In the genomic region with DNA sequence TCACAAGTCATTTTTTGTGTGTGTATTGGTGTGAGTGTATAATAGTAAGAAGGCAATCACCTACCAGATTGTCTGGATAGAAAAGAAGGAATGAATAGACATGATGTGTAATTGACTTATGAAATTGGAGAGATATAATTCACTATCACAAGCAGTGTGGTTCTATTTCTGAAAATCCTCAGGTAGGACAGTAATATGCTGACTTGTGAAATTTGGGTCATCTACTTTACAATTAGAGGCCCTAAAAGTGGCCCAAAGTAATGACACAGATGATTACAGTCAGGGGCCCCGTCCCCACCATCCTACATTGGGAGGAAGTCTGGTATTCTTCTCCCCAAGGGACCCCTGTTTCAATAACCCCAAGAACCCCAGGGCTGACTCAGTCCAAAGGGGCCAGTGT, we compare ENCODE assay signal across 4 cellular contexts.
TF ChIP-seq lines count a peak whose summit lies in the region.

No MANE protein-coding gene starts in this region.

TF ChIP-seq in HepG2, 621 proteins besides CTCF, POLR2A, EP300 and RAD21:
- TF ChIP-seq MAFF (IDR thresholded peaks at IDR 0.05; ENCODE audit: low read depth, low read length) (peak; percentile 59), JUND (CRISPR knock-in tag; IDR thresholded peaks at IDR 0.05) (no peak), MAFK (conservative IDR thresholded peaks at IDR 0.05 in 1 of 2, IDR thresholded peaks at IDR 0.05 in 1 of 2; ENCODE audit: low read length in 2 of 2) (peak; percentile 64 to 71; a peak in 3 of 4 replicates)

TF ChIP-seq in A549, 52 proteins besides CTCF, POLR2A, EP300 and RAD21:
- TF ChIP-seq JUNB (IDR thresholded peaks at IDR 0.05) (no peak), MAFK (IDR thresholded peaks at IDR 0.05; ENCODE audit: partially characterized antibody) (peak; percentile 54)

TF ChIP-seq in IMR-90, 13 proteins besides CTCF, POLR2A, EP300 and RAD21:
- TF ChIP-seq, protein P1, sequence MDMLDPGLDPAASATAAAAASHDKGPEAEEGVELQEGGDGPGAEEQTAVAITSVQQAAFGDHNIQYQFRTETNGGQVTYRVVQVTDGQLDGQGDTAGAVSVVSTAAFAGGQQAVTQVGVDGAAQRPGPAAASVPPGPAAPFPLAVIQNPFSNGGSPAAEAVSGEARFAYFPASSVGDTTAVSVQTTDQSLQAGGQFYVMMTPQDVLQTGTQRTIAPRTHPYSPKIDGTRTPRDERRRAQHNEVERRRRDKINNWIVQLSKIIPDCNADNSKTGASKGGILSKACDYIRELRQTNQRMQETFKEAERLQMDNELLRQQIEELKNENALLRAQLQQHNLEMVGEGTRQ (IDR thresholded peaks at IDR 0.05; ENCODE audit: low read depth, low read length): no peak
- TF ChIP-seq MAFK (IDR thresholded peaks at IDR 0.05; ENCODE audit: low read depth, low read length): peak; percentile 35

TF ChIP-seq in K562, 482 proteins besides CTCF, POLR2A, EP300 and RAD21:
- TF ChIP-seq C11orf30 (IDR thresholded peaks at IDR 0.05; ENCODE audit: low read depth) (0 out of 2 replicates have a peak, but pooled peaks have one; percentile 5), JUND (IDR thresholded peaks at IDR 0.05; ENCODE audit: borderline replicate concordance, low read depth, low read length) (no peak), JUND (tag; IDR thresholded peaks at IDR 0.05; ENCODE audit: borderline replicate concordance, low read depth, low read length) (no peak), ZNF316 (IDR thresholded peaks at IDR 0.05) (0 out of 2 replicates have a peak, but pooled peaks have one; percentile 23)
- TF ChIP-seq, protein P2, sequence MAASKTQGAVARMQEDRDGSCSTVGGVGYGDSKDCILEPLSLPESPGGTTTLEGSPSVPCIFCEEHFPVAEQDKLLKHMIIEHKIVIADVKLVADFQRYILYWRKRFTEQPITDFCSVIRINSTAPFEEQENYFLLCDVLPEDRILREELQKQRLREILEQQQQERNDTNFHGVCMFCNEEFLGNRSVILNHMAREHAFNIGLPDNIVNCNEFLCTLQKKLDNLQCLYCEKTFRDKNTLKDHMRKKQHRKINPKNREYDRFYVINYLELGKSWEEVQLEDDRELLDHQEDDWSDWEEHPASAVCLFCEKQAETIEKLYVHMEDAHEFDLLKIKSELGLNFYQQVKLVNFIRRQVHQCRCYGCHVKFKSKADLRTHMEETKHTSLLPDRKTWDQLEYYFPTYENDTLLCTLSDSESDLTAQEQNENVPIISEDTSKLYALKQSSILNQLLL (CRISPR knock-in tag; IDR thresholded peaks at IDR 0.05; ENCODE audit: borderline replicate concordance): no peak
